ENCODE assay signal across 28 cellular contexts in the genomic region with DNA sequence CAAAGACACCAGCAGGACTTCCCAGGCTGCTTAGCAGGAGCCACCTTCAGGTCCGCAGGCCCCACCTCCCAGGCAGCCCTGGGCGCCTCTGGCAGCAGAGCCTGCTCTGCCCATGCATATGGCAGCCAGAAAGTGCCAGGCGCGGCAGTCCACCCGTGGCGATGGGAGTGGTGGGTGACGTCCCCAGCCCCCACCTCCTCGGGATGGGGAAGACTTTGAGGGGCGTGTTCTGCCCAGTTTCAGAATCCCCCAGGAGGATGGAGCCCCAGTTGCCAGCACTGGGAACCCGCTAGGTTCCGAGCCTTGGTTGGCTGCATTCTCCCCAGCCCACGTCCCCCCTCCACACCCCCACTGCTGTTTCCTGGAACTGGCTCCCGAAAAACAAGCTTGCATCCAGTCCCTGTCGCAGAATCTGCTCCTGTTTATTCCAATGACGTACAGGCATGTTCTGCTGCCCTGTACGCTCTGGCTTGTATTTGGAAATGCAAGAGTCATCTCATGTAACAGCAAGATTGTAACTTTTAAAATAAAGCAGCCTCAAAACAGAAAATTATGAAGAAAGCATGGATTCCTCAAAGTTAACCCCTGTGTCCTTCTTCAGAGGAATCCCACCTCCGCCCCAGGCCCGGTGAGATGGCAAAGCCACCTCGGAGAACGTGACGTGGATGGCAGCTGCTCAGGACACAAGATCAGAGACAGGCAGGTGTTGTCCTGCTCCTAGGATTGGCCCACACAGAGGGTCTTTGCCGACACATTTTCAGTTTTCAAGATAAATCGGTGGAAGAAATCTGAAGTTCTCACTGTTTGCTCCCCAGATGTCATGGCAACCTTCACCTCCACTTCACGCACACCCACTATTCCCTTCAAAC.
DNase-seq lines count a peak whose midpoint lies in the region; ATAC-seq and TF ChIP-seq lines count a peak whose summit lies in the region.
"Had no signal": no experiment of that assay in that cellular context is flagged by ENCODE, and none has a peak within 500 bp of the region (broad histone marks: within the 10 kb centered on the region; RNA-seq: fewer than 3 reads in every experiment).

No MANE protein-coding gene starts in this region.

- H3K4me1 Mint-ChIP-seq in neural progenitor cell, result peaks cover 13% of the 10 kb centered on the region

- no peak overlapping the region for H3K9ac ChIP-seq in neural progenitor cell

- DNase-seq in cardiac septum (ENCODE audit: low spot score), result peak; percentile 60
- no peak for DNase-seq in left ventricle myocardium superior
- peak in 6 of 10 donors; percentile 13 to 35 (median 22) for DNase-seq in dorsolateral prefrontal cortex
- DNase-seq in neural progenitor cell (ENCODE audit: low spot score), result no peak
- no peak for DNase-seq in NCI-H2107 (lab: John Stamatoyannopoulos, UW)
- no peak for DNase-seq in effector CD8-positive, alpha-beta T cell (lab: John Stamatoyannopoulos, UW)
- DNase-seq: activated T-cell treated with anti-CD3 and anti-CD28 coated beads, Interleukin-2, amount 50 U/mL, for 48 hours; central memory CD4-positive, alpha-beta T cell; COR-L47; dermis blood vessel endothelial cell; HCEC 1CT; KBM-7; mesenchymal stem cell; MG63; NCI-H1105 treated with DMSO at 0.1 percent for 48 hours; NCI-H2029 treated with DMSO at 0.1 percent for 48 hours; NCI-H226; NCI-H69; PC-9; stimulated activated CD4-positive, alpha-beta T cell treated with anti-CD3 and anti-CD28 coated beads, Interleukin-12 subunit alpha, Interleukin-12 subunit beta, amount 100 ng/mL, for 4 hours; stimulated activated CD4-positive, alpha-beta T cell treated with anti-CD3 and anti-CD28 coated beads, Interleukin-2, amount 100 ng/mL, for 48 hours; thyroid gland had no signal

- no peaks in the 10 kb centered on the region for H4K20me1 ChIP-seq in neural progenitor cell (ENCODE audit: low read depth)

- H3K4me3 Mint-ChIP-seq in neural progenitor cell, result no peak overlapping the region
- H3K4me3 Mint-ChIP-seq: T-helper 2 cell treated with Interferon-gamma antibody and Interleukin-4, amounts not matched to agents 5 μg/mL and 100 μg/mL, for 36 hours had no signal

- H3K27me3 Mint-ChIP-seq in neural progenitor cell (ENCODE audit: insufficient read depth, low read depth), result peaks cover 3% of the 10 kb centered on the region

- H3K36me3 Mint-ChIP-seq in neural progenitor cell, result no peaks in the 10 kb centered on the region

- TF ChIP-seq CTCF in dorsolateral prefrontal cortex (IDR thresholded peaks at IDR 0.05 in 54 of 56, conservative IDR thresholded peaks at IDR 0.05 in 2 of 56; ENCODE audit: low read depth in 1 of 56, partially characterized antibody in 56 of 56) (no peak), neural progenitor cell (IDR thresholded peaks at IDR 0.05) (no peak)

- peak overlapping the region; percentile 85 for H3K27ac Mint-ChIP-seq in neural progenitor cell
- H3K27ac Mint-ChIP-seq: T-helper 2 cell treated with Interferon-gamma antibody and Interleukin-4, amounts not matched to agents 5 μg/mL and 100 μg/mL, for 36 hours had no signal

- H3K36me3 ChIP-seq in neural progenitor cell, result no peaks in the 10 kb centered on the region
- H3K36me3 ChIP-seq: MG63, right lobe of liver, thyroid gland had no signal

- H3F3A ChIP-seq in neural progenitor cell (ENCODE audit: low read depth), result no peaks in the 10 kb centered on the region

- H3K4me2 ChIP-seq in neural progenitor cell, result no peak overlapping the region
- H3K4me2 ChIP-seq: hepatocyte, PC-9 had no signal

- H3K9me3 ChIP-seq in neural progenitor cell (ENCODE audit: low read depth), result no peaks in the 10 kb centered on the region
- H3K9me3 ChIP-seq: MG63, right lobe of liver, thyroid gland had no signal

- H3K27ac ChIP-seq in dorsolateral prefrontal cortex (no peak overlapping the region), neural progenitor cell (no peak overlapping the region)
- H3K27ac ChIP-seq: C4-2B, hepatocyte, HL-60, PC-9, thyroid gland had no signal

- no peaks in the 10 kb centered on the region for H3K9me3 Mint-ChIP-seq in neural progenitor cell
- H3K9me3 Mint-ChIP-seq: T-helper 2 cell treated with Interferon-gamma antibody and Interleukin-4, amounts not matched to agents 5 μg/mL and 100 μg/mL, for 36 hours had no signal

- H2AFZ ChIP-seq in neural progenitor cell (replicated peaks), result no peak overlapping the region
- H2AFZ ChIP-seq: hepatocyte, PC-9 had no signal

- ATAC-seq in left ventricle myocardium superior (no peak), GM21528 (IDR thresholded peaks at IDR 0.05; ENCODE audit: low FRiP score, unreplicated experiment) (no peak)
- ATAC-seq: right lobe of liver had no signal

- intact Hi-C loops in cardiac septum (cut with DNase I), result no loop called here
- intact Hi-C loops in left ventricle myocardium superior (cut with micrococcal nuclease), result no loop called here
- intact Hi-C loops in dorsolateral prefrontal cortex (cut with DNase I), result no loop called here

- no peaks in the 10 kb centered on the region for H3K79me2 ChIP-seq in neural progenitor cell (ENCODE audit: low read depth)
- H3K79me2 ChIP-seq: hepatocyte had no signal

- H3K4me1 ChIP-seq in neural progenitor cell, result no peaks in the 10 kb centered on the region
- H3K4me1 ChIP-seq: thyroid gland had no signal

- no peak overlapping the region for H3K4me3 ChIP-seq in dorsolateral prefrontal cortex
- no peak overlapping the region for H3K4me3 ChIP-seq in neural progenitor cell
- H3K4me3 ChIP-seq: hepatocyte, MG63, PC-9, right lobe of liver, thyroid gland had no signal

- peaks cover 0 to 32% (median 4%) of the 10 kb centered on the region in 45 donors for H3K27me3 ChIP-seq in dorsolateral prefrontal cortex
- H3K27me3 ChIP-seq in neural progenitor cell, result no peaks in the 10 kb centered on the region
- H3K27me3 ChIP-seq: hepatocyte, right lobe of liver, thyroid gland had no signal

Comparison
In these comparisons a context has a peak if more than half of its experiments do, and no peak if none do; other contexts are left out.
1. DNase-seq: peak in cardiac septum (single experiment) and dorsolateral prefrontal cortex (6 of 10); none in left ventricle myocardium superior (single experiment), neural progenitor cell (single experiment), NCI-H2107 (single experiment) and effector CD8-positive, alpha-beta T cell (single experiment).